In the genomic region with DNA sequence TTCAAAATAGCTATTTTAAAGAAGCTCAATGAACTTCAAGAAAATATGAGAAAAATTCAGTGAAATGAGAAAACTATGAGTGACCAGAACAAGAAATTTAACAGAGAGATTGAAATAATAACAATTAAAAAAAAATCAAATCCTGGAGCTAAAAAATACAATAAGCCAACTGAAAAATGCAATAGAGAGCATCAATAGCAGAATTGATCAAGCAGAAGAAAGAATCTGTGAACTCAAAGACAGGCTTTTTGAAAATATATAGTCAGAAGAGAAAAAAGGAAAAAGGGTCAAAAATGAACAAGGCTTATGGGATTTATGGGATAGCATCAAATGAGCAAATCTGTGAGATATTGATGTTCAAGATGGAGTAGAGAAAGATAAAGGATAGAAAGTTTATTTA, we compare ENCODE assay signal across 29 cellular contexts.
"Had no signal": no experiment of that assay in that cellular context is flagged by ENCODE, and none has a peak within 500 bp of the region (broad histone marks: within the 10 kb centered on the region; RNA-seq: fewer than 3 reads in every experiment).

No MANE protein-coding gene starts in this region.

- H3K4me1 Mint-ChIP-seq: endodermal cell had no signal

- H3K4me3 ChIP-seq: colonic mucosa, coronary artery, dorsolateral prefrontal cortex, esophagus muscularis mucosa, esophagus squamous epithelium, gastrocnemius medialis, gastroesophageal sphincter, heart left ventricle, heart right ventricle, hepatocyte had no signal

- H3K9me3 ChIP-seq: colonic mucosa had no signal

- H3K4me1 ChIP-seq: colonic mucosa, esophagus muscularis mucosa, foreskin keratinocyte, gastrocnemius medialis, gastroesophageal sphincter, heart left ventricle, heart right ventricle had no signal

- H3K4me3 Mint-ChIP-seq: dendritic cell treated with granulocyte-macrophage colony-stimulating factor and Interleukin-4, amounts not matched to agents 40 ng/mL and 50 ng/mL, for 4 days; effector memory CD8-positive, alpha-beta T cell; endodermal cell had no signal

- H3K27ac Mint-ChIP-seq: dendritic cell treated with granulocyte-macrophage colony-stimulating factor and Interleukin-4, amounts not matched to agents 40 ng/mL and 50 ng/mL, for 4 days; effector memory CD8-positive, alpha-beta T cell; endodermal cell had no signal

- H3K27me3 ChIP-seq: colonic mucosa, esophagus muscularis mucosa, esophagus squamous epithelium, gastrocnemius medialis, gastroesophageal sphincter, heart left ventricle, hepatocyte had no signal

- DNase-seq: colonic mucosa; cortex of kidney; dermis blood vessel endothelial cell; dorsolateral prefrontal cortex; effector CD4-positive, alpha-beta T cell; effector CD8-positive, alpha-beta T cell; effector memory CD4-positive, alpha-beta T cell; effector memory CD8-positive, alpha-beta T cell; endodermal cell; erythroblast; esophagus squamous epithelium; foreskin fibroblast; foreskin keratinocyte; foreskin melanocyte; gastrocnemius medialis; glutamatergic neuron; head of caudate nucleus; heart left ventricle; heart right ventricle had no signal

- H3K36me3 ChIP-seq: colonic mucosa, esophagus muscularis mucosa, esophagus squamous epithelium, gastrocnemius medialis, gastroesophageal sphincter, heart left ventricle, heart right ventricle had no signal

- H3K4me2 ChIP-seq: hepatocyte had no signal

- H2AFZ ChIP-seq: hepatocyte had no signal

- H3K27ac ChIP-seq: colonic mucosa, coronary artery, dorsolateral prefrontal cortex, epithelial cell of prostate, esophagus muscularis mucosa, esophagus squamous epithelium, foreskin keratinocyte, gastrocnemius medialis, gastroesophageal sphincter, heart left ventricle, heart right ventricle, hepatocyte had no signal

- FAIRE-seq: endometrium, endothelial cell of umbilical vein, frontal cortex had no signal

- ATAC-seq: effector memory CD8-positive, alpha-beta T cell; esophagus mucosa; foreskin keratinocyte; gastrocnemius medialis; gastroesophageal sphincter; heart left ventricle; heart right ventricle had no signal

- H3K79me2 ChIP-seq: hepatocyte had no signal
